2 cellular contexts compared by ENCODE assay signal in the genomic region with DNA sequence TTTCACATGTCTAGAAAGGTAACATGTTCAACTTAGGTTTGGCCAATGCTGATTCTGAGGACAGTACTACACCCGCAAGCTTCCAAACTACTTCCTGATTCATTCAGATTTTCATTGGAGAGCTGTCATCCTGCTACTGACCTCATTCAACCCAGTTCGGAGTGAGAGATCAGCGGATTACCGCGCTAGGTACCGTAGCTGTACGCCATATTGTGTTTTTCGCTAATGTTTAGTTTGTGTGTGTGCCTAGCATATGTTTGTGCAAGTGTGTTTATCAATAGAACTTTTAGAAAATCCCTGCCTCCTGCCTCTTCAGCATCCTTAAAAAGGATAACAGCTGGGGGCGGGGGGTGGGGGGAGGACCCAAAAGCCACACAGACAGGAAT.
TF ChIP-seq lines count a peak whose summit lies in the region.

No MANE protein-coding gene starts in this region.

TF ChIP-seq in A549, 52 proteins besides CTCF, POLR2A, EP300 and RAD21 (continued from another document):
- TF ChIP-seq, protein P1, sequence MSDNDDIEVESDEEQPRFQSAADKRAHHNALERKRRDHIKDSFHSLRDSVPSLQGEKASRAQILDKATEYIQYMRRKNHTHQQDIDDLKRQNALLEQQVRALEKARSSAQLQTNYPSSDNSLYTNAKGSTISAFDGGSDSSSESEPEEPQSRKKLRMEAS (IDR thresholded peaks at IDR 0.05): peak; percentile 14; the same call in 1 of the 2 replicates
- TF ChIP-seq ZNF302 (CRISPR knock-in tag; IDR thresholded peaks at IDR 0.05) (no peak), MAZ (IDR thresholded peaks at IDR 0.05; ENCODE audit: borderline replicate concordance, low read depth, low read length) (no peak), ZFP36 (IDR thresholded peaks at IDR 0.05; ENCODE audit: borderline replicate concordance, partially characterized antibody) (no peak), RCOR1 (IDR thresholded peaks at IDR 0.05; ENCODE audit: low read depth, low read length) (no peak)
TF ChIP-seq in A549: peak in this region for 2.

TF ChIP-seq in HepG2, 621 proteins besides CTCF, POLR2A, EP300 and RAD21 (continued from another document):
- TF ChIP-seq, protein P2, sequence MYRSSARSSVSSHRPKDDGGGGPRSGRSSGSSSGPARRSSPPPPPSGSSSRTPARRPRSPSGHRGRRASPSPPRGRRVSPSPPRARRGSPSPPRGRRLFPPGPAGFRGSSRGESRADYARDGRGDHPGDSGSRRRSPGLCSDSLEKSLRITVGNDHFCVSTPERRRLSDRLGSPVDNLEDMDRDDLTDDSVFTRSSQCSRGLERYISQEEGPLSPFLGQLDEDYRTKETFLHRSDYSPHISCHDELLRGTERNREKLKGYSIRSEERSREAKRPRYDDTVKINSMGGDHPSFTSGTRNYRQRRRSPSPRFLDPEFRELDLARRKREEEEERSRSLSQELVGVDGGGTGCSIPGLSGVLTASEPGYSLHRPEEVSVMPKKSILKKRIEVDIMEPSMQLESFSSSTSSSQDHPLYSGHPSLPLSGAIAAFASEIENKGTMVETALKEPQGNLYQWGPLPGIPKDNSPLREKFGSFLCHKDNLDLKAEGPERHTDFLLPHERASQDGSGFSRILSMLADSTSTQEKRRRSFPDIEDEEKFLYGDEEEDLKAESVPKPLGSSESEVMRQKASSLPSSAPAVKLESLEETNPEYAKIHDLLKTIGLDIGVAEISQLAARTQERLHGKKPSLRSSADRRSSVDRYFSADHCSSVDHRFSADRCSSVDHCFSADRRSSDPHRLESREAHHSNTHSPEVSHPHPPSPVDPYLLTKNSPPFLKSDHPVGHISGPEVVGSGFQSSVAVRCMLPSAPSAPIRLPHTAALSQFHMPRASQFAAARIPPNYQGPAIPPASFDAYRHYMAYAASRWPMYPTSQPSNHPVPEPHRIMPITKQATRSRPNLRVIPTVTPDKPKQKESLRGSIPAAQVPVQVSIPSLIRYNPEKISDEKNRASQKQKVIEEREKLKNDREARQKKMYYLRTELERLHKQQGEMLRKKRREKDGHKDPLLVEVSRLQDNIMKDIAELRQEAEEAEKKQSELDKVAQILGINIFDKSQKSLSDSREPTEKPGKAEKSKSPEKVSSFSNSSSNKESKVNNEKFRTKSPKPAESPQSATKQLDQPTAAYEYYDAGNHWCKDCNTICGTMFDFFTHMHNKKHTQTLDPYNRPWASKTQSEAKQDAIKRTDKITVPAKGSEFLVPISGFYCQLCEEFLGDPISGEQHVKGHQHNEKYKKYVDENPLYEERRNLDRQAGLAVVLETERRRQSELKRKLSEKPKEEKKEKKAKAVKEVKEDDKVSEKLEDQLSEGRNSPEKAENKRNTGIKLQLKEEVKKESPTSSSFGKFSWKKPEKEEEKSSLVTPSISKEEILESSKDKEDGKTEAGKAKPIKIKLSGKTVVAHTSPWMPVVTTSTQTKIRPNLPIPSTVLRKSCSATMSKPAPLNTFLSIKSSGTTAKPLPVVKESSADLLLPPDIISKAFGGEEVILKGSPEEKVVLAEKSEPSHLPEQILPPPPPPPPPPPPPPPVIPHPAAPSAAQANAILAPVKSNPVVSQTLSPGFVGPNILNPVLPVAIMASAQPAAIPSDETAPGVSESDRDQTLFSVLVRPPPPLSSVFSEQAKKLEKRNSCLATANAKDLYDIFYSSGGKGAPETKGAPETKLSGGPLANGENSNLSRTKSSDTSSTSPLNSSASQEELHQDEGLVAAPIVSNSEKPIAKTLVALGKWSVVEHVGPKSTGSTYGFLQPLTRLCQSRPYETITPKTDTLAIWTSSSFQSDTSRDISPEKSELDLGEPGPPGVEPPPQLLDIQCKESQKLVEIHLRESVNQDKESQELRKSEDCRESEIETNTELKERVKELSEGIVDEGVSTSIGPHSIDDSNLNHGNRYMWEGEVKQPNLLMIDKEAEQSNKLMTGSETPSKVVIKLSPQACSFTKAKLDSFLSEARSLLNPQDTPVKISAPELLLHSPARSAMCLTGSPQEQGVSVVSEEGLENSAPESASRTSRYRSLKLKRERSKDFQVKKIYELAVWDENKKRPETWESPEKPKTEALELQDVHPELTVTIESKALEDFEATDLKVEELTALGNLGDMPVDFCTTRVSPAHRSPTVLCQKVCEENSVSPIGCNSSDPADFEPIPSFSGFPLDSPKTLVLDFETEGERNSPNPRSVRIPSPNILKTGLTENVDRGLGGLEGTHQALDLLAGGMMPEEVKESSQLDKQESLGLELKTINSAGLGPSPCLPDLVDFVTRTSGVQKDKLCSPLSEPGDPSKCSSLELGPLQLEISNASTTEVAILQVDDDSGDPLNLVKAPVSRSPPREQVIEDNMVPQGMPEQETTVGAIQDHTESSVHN (CRISPR knock-in tag; IDR thresholded peaks at IDR 0.05): no peak
- TF ChIP-seq ELF1 (CRISPR knock-in tag; IDR thresholded peaks at IDR 0.05) (peak; percentile 23; the same call in 1 of the 2 replicates), ZNF7 (CRISPR knock-in tag; IDR thresholded peaks at IDR 0.05) (no peak), POLR2AphosphoS2 (IDR thresholded peaks at IDR 0.05; ENCODE audit: low read depth, low read length) (0 out of 2 replicates have a peak, but pooled peaks have one; percentile 64), ZNF12 (CRISPR knock-in tag; IDR thresholded peaks at IDR 0.05) (no peak), ISL2 (CRISPR knock-in tag; IDR thresholded peaks at IDR 0.05) (no peak), YY1 (IDR thresholded peaks at IDR 0.05; ENCODE audit: insufficient read depth, insufficient replicate concordance, low read depth, low read length) (peak; percentile 13)
- TF ChIP-seq, protein P1 (IDR thresholded peaks at IDR 0.05): peak; percentile 33; the same call in 1 of the 2 replicates
- TF ChIP-seq, protein P3, sequence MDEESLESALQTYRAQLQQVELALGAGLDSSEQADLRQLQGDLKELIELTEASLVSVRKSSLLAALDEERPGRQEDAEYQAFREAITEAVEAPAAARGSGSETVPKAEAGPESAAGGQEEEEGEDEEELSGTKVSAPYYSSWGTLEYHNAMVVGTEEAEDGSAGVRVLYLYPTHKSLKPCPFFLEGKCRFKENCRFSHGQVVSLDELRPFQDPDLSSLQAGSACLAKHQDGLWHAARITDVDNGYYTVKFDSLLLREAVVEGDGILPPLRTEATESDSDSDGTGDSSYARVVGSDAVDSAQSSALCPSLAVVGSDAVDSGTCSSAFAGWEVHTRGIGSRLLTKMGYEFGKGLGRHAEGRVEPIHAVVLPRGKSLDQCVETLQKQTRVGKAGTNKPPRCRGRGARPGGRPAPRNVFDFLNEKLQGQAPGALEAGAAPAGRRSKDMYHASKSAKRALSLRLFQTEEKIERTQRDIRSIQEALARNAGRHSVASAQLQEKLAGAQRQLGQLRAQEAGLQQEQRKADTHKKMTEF (CRISPR knock-in tag; IDR thresholded peaks at IDR 0.05): 0 out of 2 replicates have a peak, but pooled peaks have one; percentile 11
TF ChIP-seq in HepG2: peak in this region for 6.
